ENCODE assay signal across 6 cellular contexts in genomic region chr5:52156809-52157208, GRCh38.
A peak's percentile ranks its signal among the peaks of the same experiment; 100 is the strongest.
DNase-seq lines count a peak whose midpoint lies in the region; TF ChIP-seq lines count a peak whose summit lies in the region.
"Not testable (repeated sequence)": the region's sequence is repeated elsewhere in the genome, so short reads cannot be mapped to it uniquely, and the experiment has no call there.

No MANE protein-coding gene starts in this region.

- DNase-seq in GM12865 (ENCODE audit: low read depth) (peak; percentile 49), H9 (peak; percentile 16), immature natural killer cell (peak; percentile 37 to 51 (median 44))
- DNase-seq in activated CD4-positive, alpha-beta T cell treated with anti-CD3 and anti-CD28 coated beads, Interleukin-2, amount 10 ng/mL, durations not matched to agents 24 days and 14 days, result peak; percentile 72
- peak; percentile 9 for DNase-seq in activated T-helper 1 cell treated with anti-CD3 and anti-CD28 coated beads, Interleukin-12 subunit alpha, Interleukin-12 subunit beta, Interleukin-2, Interleukin-4 antibody, amounts not matched to agents 30 ng/mL and 10 ng/mL and 1 ng/mL, durations not matched to agents 14 hours and 24 hours and 36 hours (ENCODE audit: low spot score)

- not testable (repeated sequence) for H3K23me2 ChIP-seq in H9 (ENCODE audit: insufficient read length, low read depth, low read length, poor library complexity, severe bottlenecking)

- not testable (repeated sequence) for H2BK12ac ChIP-seq in H9 (ENCODE audit: insufficient read length, low read depth, low read length)

- not testable (repeated sequence) for H3K4me3 ChIP-seq in GM12865 (ENCODE audit: low read depth, low read length); Loucy (ENCODE audit: low read length, poor library complexity, severe bottlenecking)

- H3K9ac ChIP-seq in H9 (ENCODE audit: extremely low read depth, insufficient read length, low read length), result not testable (repeated sequence)
- H3K9ac ChIP-seq in Loucy (ENCODE audit: low read depth, low read length, poor library complexity, severe bottlenecking), result peak overlapping the region; percentile 50

- H3K9me3 ChIP-seq in H9 (ENCODE audit: control insufficient read depth, low read depth, low read length); Loucy (ENCODE audit: insufficient read depth, low read depth, low read length): not testable (repeated sequence)

- peak overlapping the region in 1 of 3 experiments; percentile 76; a peak in 1 of 7 replicates for H3K27ac Mint-ChIP-seq in H9
- not testable (repeated sequence) for H3K27ac Mint-ChIP-seq in activated CD4-positive, alpha-beta T cell treated with anti-CD3 and anti-CD28 coated beads, Interleukin-2, amount 10 ng/mL, durations not matched to agents 24 days and 14 days; activated T-helper 1 cell treated with anti-CD3 and anti-CD28 coated beads, Interleukin-12 subunit alpha, Interleukin-12 subunit beta, Interleukin-2, Interleukin-4 antibody, amounts not matched to agents 30 ng/mL and 10 ng/mL and 1 ng/mL, durations not matched to agents 14 hours and 24 hours and 36 hours
- H3K27ac Mint-ChIP-seq in immature natural killer cell, result peak overlapping the region in 2 of 6 donors; percentile 9 to 56

- not testable (repeated sequence) for H3K9me2 ChIP-seq in Loucy (replicated peaks; ENCODE audit: low read depth, low read length)

- not testable (repeated sequence) for H3K27ac ChIP-seq in H9 (ENCODE audit: insufficient read length, low read depth, low read length)

- not testable (repeated sequence) for H3K27me3 ChIP-seq in H9 (ENCODE audit: insufficient read depth, low read length); Loucy (ENCODE audit: insufficient read depth, low read length, poor library complexity, severe bottlenecking)

- not testable (repeated sequence) for H4K5ac ChIP-seq in H9 (ENCODE audit: insufficient read length, low read depth, low read length)

- not testable (repeated sequence) for H2BK5ac ChIP-seq in H9 (ENCODE audit: insufficient read length, low read length)

- not testable (repeated sequence) for H3K79me2 ChIP-seq in H9 (ENCODE audit: insufficient read depth, low read length); Loucy (ENCODE audit: insufficient read depth, low read length)

- intact Hi-C loops in activated CD4-positive, alpha-beta T cell treated with anti-CD3 and anti-CD28 coated beads, Interleukin-2, amount 10 ng/mL, durations not matched to agents 24 days and 14 days (cut with micrococcal nuclease); activated T-helper 1 cell treated with anti-CD3 and anti-CD28 coated beads, Interleukin-12 subunit alpha, Interleukin-12 subunit beta, Interleukin-2, Interleukin-4 antibody, amounts not matched to agents 30 ng/mL and 10 ng/mL and 1 ng/mL, durations not matched to agents 14 hours and 24 hours and 36 hours (cut with micrococcal nuclease): not testable (repeated sequence)

- not testable (repeated sequence) for H3K4me1 Mint-ChIP-seq in H9; activated CD4-positive, alpha-beta T cell treated with anti-CD3 and anti-CD28 coated beads, Interleukin-2, amount 10 ng/mL, durations not matched to agents 24 days and 14 days; activated T-helper 1 cell treated with anti-CD3 and anti-CD28 coated beads, Interleukin-12 subunit alpha, Interleukin-12 subunit beta, Interleukin-2, Interleukin-4 antibody, amounts not matched to agents 30 ng/mL and 10 ng/mL and 1 ng/mL, durations not matched to agents 14 hours and 24 hours and 36 hours (ENCODE audit: low read depth)
- H3K4me1 Mint-ChIP-seq in immature natural killer cell, result peaks cover 0 to 22% of the 10 kb centered on the region in 2 donors

- TF ChIP-seq CTCF in GM12865 (IDR thresholded peaks at IDR 0.05; ENCODE audit: insufficient read depth, low read depth, low read length, missing control alignments); H9 (conservative IDR thresholded peaks at IDR 0.05); Loucy (conservative IDR thresholded peaks at IDR 0.05; ENCODE audit: low read length): not testable (repeated sequence)

- H3K36me3 Mint-ChIP-seq in H9 (ENCODE audit: insufficient read depth in 1 of 3, low read depth in 3 of 3); activated CD4-positive, alpha-beta T cell treated with anti-CD3 and anti-CD28 coated beads, Interleukin-2, amount 10 ng/mL, durations not matched to agents 24 days and 14 days (ENCODE audit: low read depth); activated T-helper 1 cell treated with anti-CD3 and anti-CD28 coated beads, Interleukin-12 subunit alpha, Interleukin-12 subunit beta, Interleukin-2, Interleukin-4 antibody, amounts not matched to agents 30 ng/mL and 10 ng/mL and 1 ng/mL, durations not matched to agents 14 hours and 24 hours and 36 hours (ENCODE audit: low read depth); immature natural killer cell: not testable (repeated sequence)

- H3K36me3 ChIP-seq in Loucy (ENCODE audit: insufficient read depth, low read length), result not testable (repeated sequence)

- H2AK5ac ChIP-seq in H9 (ENCODE audit: insufficient read length, low read length), result not testable (repeated sequence)

- H3K4me1 ChIP-seq in H9 (ENCODE audit: insufficient read depth, low read length), result not testable (repeated sequence)
- H3K4me1 ChIP-seq in Loucy (ENCODE audit: insufficient read depth, low read length, poor library complexity, severe bottlenecking), result peaks cover 19% of the 10 kb centered on the region

- not testable (repeated sequence) for H4K91ac ChIP-seq in H9 (ENCODE audit: insufficient read length, low read depth, low read length)

- H4K8ac ChIP-seq in H9 (replicated peaks; ENCODE audit: insufficient read length, low read depth, low read length), result not testable (repeated sequence)

- not testable (repeated sequence) for H3K14ac ChIP-seq in H9 (ENCODE audit: insufficient read depth, low read length)

- not testable (repeated sequence) for H3K4ac ChIP-seq in H9 (ENCODE audit: low read depth, low read length)

- not testable (repeated sequence) for H3K79me1 ChIP-seq in H9 (ENCODE audit: insufficient read depth, low read depth, low read length, poor library complexity, severe bottlenecking)

- no CpG with 5 or more reads among the region's 2 CpGs for WGBS in H9 (ENCODE audit: extremely low coverage, insufficient read length, low lambda C conversion rate)

- H4K20me1 ChIP-seq in H9 (ENCODE audit: control insufficient read depth, insufficient read depth, insufficient read length); Loucy (ENCODE audit: insufficient read depth, low read length, poor library complexity, severe bottlenecking): not testable (repeated sequence)

- H3K56ac ChIP-seq in H9 (ENCODE audit: insufficient read length, low read depth, low read length), result not testable (repeated sequence)

- H3K9me3 Mint-ChIP-seq in H9; activated CD4-positive, alpha-beta T cell treated with anti-CD3 and anti-CD28 coated beads, Interleukin-2, amount 10 ng/mL, durations not matched to agents 24 days and 14 days; activated T-helper 1 cell treated with anti-CD3 and anti-CD28 coated beads, Interleukin-12 subunit alpha, Interleukin-12 subunit beta, Interleukin-2, Interleukin-4 antibody, amounts not matched to agents 30 ng/mL and 10 ng/mL and 1 ng/mL, durations not matched to agents 14 hours and 24 hours and 36 hours: not testable (repeated sequence)
- peaks cover 7 to 44% (median 19%) of the 10 kb centered on the region in 6 donors for H3K9me3 Mint-ChIP-seq in immature natural killer cell

- H3K18ac ChIP-seq in H9 (ENCODE audit: insufficient read length, low read depth, low read length), result not testable (repeated sequence)

- H3K23ac ChIP-seq in H9 (ENCODE audit: insufficient read length, low read depth, low read length), result not testable (repeated sequence)

- not testable (repeated sequence) for H3K4me3 Mint-ChIP-seq in H9; activated CD4-positive, alpha-beta T cell treated with anti-CD3 and anti-CD28 coated beads, Interleukin-2, amount 10 ng/mL, durations not matched to agents 24 days and 14 days; activated T-helper 1 cell treated with anti-CD3 and anti-CD28 coated beads, Interleukin-12 subunit alpha, Interleukin-12 subunit beta, Interleukin-2, Interleukin-4 antibody, amounts not matched to agents 30 ng/mL and 10 ng/mL and 1 ng/mL, durations not matched to agents 14 hours and 24 hours and 36 hours
- peak overlapping the region in 4 of 5 donors; percentile 19 to 64 (median 47) for H3K4me3 Mint-ChIP-seq in immature natural killer cell

- H3F3A ChIP-seq in Loucy (ENCODE audit: low read depth), result not testable (repeated sequence)

- H2BK15ac ChIP-seq in H9 (ENCODE audit: low read depth, low read length), result not testable (repeated sequence)

- H3T11ph ChIP-seq in H9 (ENCODE audit: low read length), result not testable (repeated sequence)

- H2AFZ ChIP-seq in H9 (ENCODE audit: low read length), result not testable (repeated sequence)
- H2AFZ ChIP-seq in Loucy (ENCODE audit: low read length), result peak overlapping the region; percentile 76

- H2BK120ac ChIP-seq in H9 (ENCODE audit: low read depth, low read length, poor library complexity, severe bottlenecking), result not testable (repeated sequence)

- not testable (repeated sequence) for H3K4me2 ChIP-seq in H9 (ENCODE audit: insufficient read depth, insufficient read length, low read length)
- H3K4me2 ChIP-seq in Loucy (ENCODE audit: low read depth, low read length, poor library complexity, severe bottlenecking), result peak overlapping the region; percentile 57

- H3K27me3 Mint-ChIP-seq in H9 (ENCODE audit: low read depth); activated CD4-positive, alpha-beta T cell treated with anti-CD3 and anti-CD28 coated beads, Interleukin-2, amount 10 ng/mL, durations not matched to agents 24 days and 14 days; activated T-helper 1 cell treated with anti-CD3 and anti-CD28 coated beads, Interleukin-12 subunit alpha, Interleukin-12 subunit beta, Interleukin-2, Interleukin-4 antibody, amounts not matched to agents 30 ng/mL and 10 ng/mL and 1 ng/mL, durations not matched to agents 14 hours and 24 hours and 36 hours (ENCODE audit: insufficient read depth); immature natural killer cell (ENCODE audit: low read depth in 3 of 3): not testable (repeated sequence)

- not testable (repeated sequence) for H2BK20ac ChIP-seq in H9 (ENCODE audit: low read depth, low read length, poor library complexity, severe bottlenecking)

Comparison
In these comparisons a context has a peak if more than half of its experiments do, and no peak if none do; other contexts are left out.
1. DNase-seq: peak in every context shown above with its lines; median percentile 72 in activated CD4-positive, alpha-beta T cell treated with anti-CD3 and anti-CD28 coated beads, Interleukin-2, amount 10 ng/mL, durations not matched to agents 24 days and 14 days; 49 in GM12865; 44 in immature natural killer cell; 16 in H9; 9 in activated T-helper 1 cell treated with anti-CD3 and anti-CD28 coated beads, Interleukin-12 subunit alpha, Interleukin-12 subunit beta, Interleukin-2, Interleukin-4 antibody, amounts not matched to agents 30 ng/mL and 10 ng/mL and 1 ng/mL, durations not matched to agents 14 hours and 24 hours and 36 hours.